1 cellular context compared by ENCODE assay signal in the genomic region with DNA sequence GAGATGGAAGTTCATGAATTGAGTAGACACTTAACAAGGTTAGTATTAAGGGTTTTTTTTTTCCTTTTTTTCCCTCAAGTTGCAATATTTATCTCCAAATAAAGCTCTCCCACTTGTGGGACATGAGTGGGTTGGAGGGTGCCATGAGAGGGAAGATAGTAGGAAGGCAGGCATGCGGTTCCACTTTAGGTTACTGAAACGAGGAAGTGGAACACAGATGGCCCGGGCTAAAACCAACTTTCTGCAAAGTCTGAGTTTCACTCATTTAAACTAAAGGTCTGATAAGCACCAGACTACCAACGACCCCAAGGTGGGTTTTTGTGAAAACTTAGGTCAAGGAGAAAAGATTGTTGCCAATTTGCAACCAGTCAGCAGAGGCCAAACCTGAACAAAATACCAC.
TF ChIP-seq lines count a peak whose summit lies in the region.

No MANE protein-coding gene starts in this region.

TF ChIP-seq in GM12878, 131 proteins besides CTCF, POLR2A, EP300 and RAD21 (continued from another document):
- TF ChIP-seq TCF12 (IDR thresholded peaks at IDR 0.05; ENCODE audit: low read depth, low read length) (0 out of 2 replicates have a peak, but pooled peaks have one; percentile 45), IKZF2 (IDR thresholded peaks at IDR 0.05) (peak; percentile 27 to 28; a peak in 1 of 4 replicates), RAD51 (IDR thresholded peaks at IDR 0.05) (no peak), ZNF384 (IDR thresholded peaks at IDR 0.05; ENCODE audit: borderline replicate concordance, low read depth, low read length) (no peak), BCL11A (IDR thresholded peaks at IDR 0.05; ENCODE audit: low read depth, low read length) (peak; percentile 60; the same call in 1 of the 2 replicates), MEF2A (IDR thresholded peaks at IDR 0.05; ENCODE audit: insufficient read depth, low read depth, low read length) (0 out of 2 replicates have a peak, but pooled peaks have one; percentile 38), CREM (IDR thresholded peaks at IDR 0.05; ENCODE audit: low read depth) (no peak), ZNF274 (IDR thresholded peaks at IDR 0.05; ENCODE audit: insufficient read depth, insufficient read length) (no peak), RBBP5 (conservative IDR thresholded peaks at IDR 0.05) (no peak), BRCA1 (IDR thresholded peaks at IDR 0.05; ENCODE audit: low read depth, low read length) (no peak), ZNF207 (IDR thresholded peaks at IDR 0.05; ENCODE audit: borderline replicate concordance) (no peak), ZBTB33 (IDR thresholded peaks at IDR 0.05) (no peak), IKZF1 (conservative IDR thresholded peaks at IDR 0.05) (peak; percentile 39; the same call in 1 of the 2 replicates), SMAD1 (IDR thresholded peaks at IDR 0.05; ENCODE audit: low read depth, partially characterized antibody) (no peak), CUX1 (IDR thresholded peaks at IDR 0.05; ENCODE audit: insufficient replicate concordance, low read depth, low read length) (no peak), ZBTB11 (CRISPR knock-in tag; IDR thresholded peaks at IDR 0.05) (no peak), FOS (IDR thresholded peaks at IDR 0.05; ENCODE audit: borderline replicate concordance, extremely low read depth, insufficient read length) (no peak), CBFB (IDR thresholded peaks at IDR 0.05; ENCODE audit: low read depth) (peak; percentile 41; the same call in 1 of the 2 replicates), ZNF217 (IDR thresholded peaks at IDR 0.05) (no peak), EED (IDR thresholded peaks at IDR 0.05; ENCODE audit: low read depth) (peak; percentile 56; the same call in 1 of the 2 replicates), SIN3A (IDR thresholded peaks at IDR 0.05; ENCODE audit: low read depth, low read length) (no peak), NFIC (IDR thresholded peaks at IDR 0.05; ENCODE audit: low read depth, low read length) (peak; percentile 28; the same call in 1 of the 2 replicates), RUNX3 (IDR thresholded peaks at IDR 0.05; ENCODE audit: low read length) (peak; percentile 77), REST (IDR thresholded peaks at IDR 0.05; ENCODE audit: low read depth, low read length) (no peak)
- TF ChIP-seq, protein P1, sequence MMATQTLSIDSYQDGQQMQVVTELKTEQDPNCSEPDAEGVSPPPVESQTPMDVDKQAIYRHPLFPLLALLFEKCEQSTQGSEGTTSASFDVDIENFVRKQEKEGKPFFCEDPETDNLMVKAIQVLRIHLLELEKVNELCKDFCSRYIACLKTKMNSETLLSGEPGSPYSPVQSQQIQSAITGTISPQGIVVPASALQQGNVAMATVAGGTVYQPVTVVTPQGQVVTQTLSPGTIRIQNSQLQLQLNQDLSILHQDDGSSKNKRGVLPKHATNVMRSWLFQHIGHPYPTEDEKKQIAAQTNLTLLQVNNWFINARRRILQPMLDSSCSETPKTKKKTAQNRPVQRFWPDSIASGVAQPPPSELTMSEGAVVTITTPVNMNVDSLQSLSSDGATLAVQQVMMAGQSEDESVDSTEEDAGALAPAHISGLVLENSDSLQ (IDR thresholded peaks at IDR 0.05) = no peak
- TF ChIP-seq, protein P2, sequence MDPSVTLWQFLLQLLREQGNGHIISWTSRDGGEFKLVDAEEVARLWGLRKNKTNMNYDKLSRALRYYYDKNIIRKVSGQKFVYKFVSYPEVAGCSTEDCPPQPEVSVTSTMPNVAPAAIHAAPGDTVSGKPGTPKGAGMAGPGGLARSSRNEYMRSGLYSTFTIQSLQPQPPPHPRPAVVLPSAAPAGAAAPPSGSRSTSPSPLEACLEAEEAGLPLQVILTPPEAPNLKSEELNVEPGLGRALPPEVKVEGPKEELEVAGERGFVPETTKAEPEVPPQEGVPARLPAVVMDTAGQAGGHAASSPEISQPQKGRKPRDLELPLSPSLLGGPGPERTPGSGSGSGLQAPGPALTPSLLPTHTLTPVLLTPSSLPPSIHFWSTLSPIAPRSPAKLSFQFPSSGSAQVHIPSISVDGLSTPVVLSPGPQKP (IDR thresholded peaks at IDR 0.05; ENCODE audit: low read depth, low read length) = no peak
